Comparison of ENCODE assay signal across 12 cellular contexts in genomic region chr6:43724354-43724753, GRCh38. TPM values are rescaled to one million over a fixed set of nuclear protein-coding genes. Genes with fewer than 3 reads are reported as not detected.
DNase-seq lines count a peak whose midpoint lies in the region; ATAC-seq, FAIRE-seq and TF ChIP-seq lines count a peak whose summit lies in the region.
"Had no signal": no experiment of that assay in that cellular context is flagged by ENCODE, and none has a peak within 500 bp of the region (broad histone marks: within the 10 kb centered on the region; RNA-seq: fewer than 3 reads in every experiment).

No MANE protein-coding gene starts in this region.

- TF ChIP-seq RAD21 in GM12878 (IDR thresholded peaks at IDR 0.05; ENCODE audit: insufficient read depth, low read depth, low read length): no peak

- H3K4me1 Mint-ChIP-seq in T-helper 1 cell treated with Interleukin-12 subunit alpha and Interleukin-12 subunit beta and Interleukin-4 antibody, amounts not matched to agents 30 μg/mL and 1 μg/mL, for 36 hours (ENCODE audit: low read depth): peaks cover 22% of the 10 kb centered on the region

- H3K4me1 ChIP-seq in GM12878 (ENCODE audit: control insufficient read depth, insufficient read depth, low read length): peaks cover 24% of the 10 kb centered on the region
- peaks cover 16% of the 10 kb centered on the region for H3K4me1 ChIP-seq in prostate gland (replicated peaks)
- no peaks in the 10 kb centered on the region for H3K4me1 ChIP-seq in testis
- H3K4me1 ChIP-seq: ascending aorta had no signal

- H4K20me1 ChIP-seq in GM12878 (ENCODE audit: control insufficient read depth, insufficient read depth): no peaks in the 10 kb centered on the region

- H3K4me3 ChIP-seq in GM12878 (peak overlapping the region; percentile 53; the same call in 1 of the 2 replicates), prostate gland (no peak overlapping the region), testis (no peak overlapping the region), WERI-Rb-1 (ENCODE audit: low read depth, low read length) (no peak overlapping the region)
- H3K4me3 ChIP-seq: ascending aorta, lung, SJSA1 had no signal

- no peak for FAIRE-seq in GM12878 (lab: Jason Lieb, UNC)

- intact Hi-C loops in GM12878 (cut with micrococcal nuclease; ENCODE audit: unreplicated experiment): loop anchor here (1.0 to 5.0 kb wide), 3 partner anchors 33 to 350 kb away; no protein-coding TSS in a partner anchor
- intact Hi-C loops in prostate gland (cut with DNase I): no loop called here
- intact Hi-C loops in testis (cut with DNase I; ENCODE audit: low total_unique reads): no loop called here

- no peak for TF ChIP-seq EP300 in GM12878 (IDR thresholded peaks at IDR 0.05; ENCODE audit: borderline replicate concordance in 1 of 2, control insufficient read depth in 1 of 2, low read depth in 2 of 2, low read length in 2 of 2)

- H3K4me3 Mint-ChIP-seq in T-helper 1 cell treated with Interleukin-12 subunit alpha and Interleukin-12 subunit beta and Interleukin-4 antibody, amounts not matched to agents 30 μg/mL and 1 μg/mL, for 36 hours: no peak overlapping the region

- in situ Hi-C loops in GM12878 (cut with MboI): loop anchor here (5.0 kb wide), 1 partner anchor 353 kb away; no protein-coding TSS in a partner anchor

- H3K36me3 ChIP-seq in GM12878 (ENCODE audit: control insufficient read depth in 2 of 2, insufficient read depth in 2 of 2, low read length in 1 of 2) (no peaks in the 10 kb centered on the region), prostate gland (no peaks in the 10 kb centered on the region), testis (ENCODE audit: low read depth, missing control alignments) (no peaks in the 10 kb centered on the region), WERI-Rb-1 (no peaks in the 10 kb centered on the region)
- H3K36me3 ChIP-seq: ascending aorta, SJSA1 had no signal

- POLR2A ChIA-PET in GM12878 (lab: Charles Lee): interaction anchor here (0.5 to 2.0 kb wide), 17 partner anchors 9 to 513 kb away, joined by 3 to 15 read pairs (median 4); partner anchors contain the start of gene VEGFA

- no peak for ATAC-seq in GM12878

- H3K27me3 ChIP-seq in GM12878 (replicated peaks in 1 of 2; ENCODE audit: control insufficient read depth in 2 of 2, insufficient read depth in 2 of 2, low read length in 1 of 2) (no peaks in the 10 kb centered on the region), prostate gland (replicated peaks; ENCODE audit: insufficient read depth) (no peaks in the 10 kb centered on the region), testis (no peaks in the 10 kb centered on the region), WERI-Rb-1 (ENCODE audit: insufficient read depth, low read depth, severe bottlenecking) (peaks cover 2% of the 10 kb centered on the region)
- H3K27me3 ChIP-seq: ascending aorta had no signal

- peak overlapping the region; percentile 38; the same call in 1 of the 2 replicates for H3K9ac ChIP-seq in GM12878 (ENCODE audit: control insufficient read depth, insufficient read depth, low read length)

- no peaks in the 10 kb centered on the region for H3K36me3 Mint-ChIP-seq in T-helper 1 cell treated with Interleukin-12 subunit alpha and Interleukin-12 subunit beta and Interleukin-4 antibody, amounts not matched to agents 30 μg/mL and 1 μg/mL, for 36 hours (ENCODE audit: low read depth)

- DNase-seq in T-helper 1 cell (no peak), NAMALWA (ENCODE audit: low spot score) (peak; percentile 32), GM12878 (ENCODE audit: low read depth, low spot score) (no peak), prostate gland (ENCODE audit: low spot score) (no peak), cerebellum (ENCODE audit: low spot score) (no peak), testis (no peak), WERI-Rb-1 (no peak)

- peaks cover 10% of the 10 kb centered on the region for H3K27me3 Mint-ChIP-seq in T-helper 1 cell treated with Interleukin-12 subunit alpha and Interleukin-12 subunit beta and Interleukin-4 antibody, amounts not matched to agents 30 μg/mL and 1 μg/mL, for 36 hours (ENCODE audit: low read depth)

- TF ChIP-seq POLR2A in GM12878 (IDR thresholded peaks at IDR 0.05; ENCODE audit: low read depth, low read length) (no peak), prostate gland (IDR thresholded peaks at IDR 0.05) (no peak), testis (IDR thresholded peaks at IDR 0.05) (no peak)

- CTCF ChIA-PET in GM12878 (lab: Yijun Ruan, JAX): interaction anchor here (0.7 to 5.1 kb wide), 39 partner anchors 8 to 360 kb away, joined by 3 to 102 read pairs (median 5); partner anchors contain the start of genes MRPS18A and VEGFA

- TF ChIP-seq CTCF in GM12878 (IDR thresholded peaks at IDR 0.05 in 2 of 3, conservative IDR thresholded peaks at IDR 0.05 in 1 of 3; ENCODE audit: control insufficient read depth in 2 of 3, extremely low read depth in 1 of 3, insufficient read depth in 1 of 3, low read depth in 3 of 3, low read length in 3 of 3) (no peak), prostate gland (IDR thresholded peaks at IDR 0.05) (no peak), testis (IDR thresholded peaks at IDR 0.05) (no peak), WERI-Rb-1 (IDR thresholded peaks at IDR 0.05; ENCODE audit: low read depth, low read length) (no peak)

- H3K27ac Mint-ChIP-seq in T-helper 1 cell treated with Interleukin-12 subunit alpha and Interleukin-12 subunit beta and Interleukin-4 antibody, amounts not matched to agents 30 μg/mL and 1 μg/mL, for 36 hours: peak overlapping the region; percentile 73

- H3K9me3 Mint-ChIP-seq in T-helper 1 cell treated with Interleukin-12 subunit alpha and Interleukin-12 subunit beta and Interleukin-4 antibody, amounts not matched to agents 30 μg/mL and 1 μg/mL, for 36 hours: no peaks in the 10 kb centered on the region

- SMC1A ChIA-PET in GM12878 (lab: Charles Lee; ENCODE audit: uncharacterized antibody, unreplicated experiment): interaction anchor here (0.7 to 5.8 kb wide), 33 partner anchors 9 to 361 kb away, joined by 3 to 87 read pairs (median 4); partner anchors contain the start of genes MRPS18A and VEGFA

- no peaks in the 10 kb centered on the region; the same call in 1 of the 2 replicates for H3K79me2 ChIP-seq in GM12878 (ENCODE audit: control insufficient read depth, insufficient read depth, low read length)

- H3K9me3 ChIP-seq in GM12878 (replicated peaks; ENCODE audit: control insufficient read depth, insufficient read depth, low read length) (no peaks in the 10 kb centered on the region), prostate gland (no peaks in the 10 kb centered on the region), testis (no peaks in the 10 kb centered on the region), WERI-Rb-1 (ENCODE audit: severe bottlenecking) (no peaks in the 10 kb centered on the region)
- H3K9me3 ChIP-seq: ascending aorta, SJSA1 had no signal

- RAD21 ChIA-PET in GM12878 (lab: Charles Lee; ENCODE audit: unreplicated experiment): interaction anchor here (0.6 to 2.7 kb wide), 34 partner anchors 9 to 373 kb away, joined by 3 to 76 read pairs (median 6); partner anchors contain the start of genes GTPBP2, MRPS18A and VEGFA

- BruUV-seq in GM12878 (replicated peaks; lab: Mats Ljungman, UMichigan): no TSS peak

- H3K27ac ChIP-seq in GM12878 (ENCODE audit: control insufficient read depth, insufficient read depth): peak overlapping the region; percentile 70
- H3K27ac ChIP-seq in prostate gland: peak overlapping the region; percentile 28 to 84
- no peak overlapping the region for H3K27ac ChIP-seq in testis
- H3K27ac ChIP-seq in WERI-Rb-1: no peak overlapping the region
- H3K27ac ChIP-seq: 22Rv1, ascending aorta, SJSA1 had no signal

- peak overlapping the region; percentile 49 for H2AFZ ChIP-seq in GM12878 (ENCODE audit: control insufficient read depth, low read depth, low read length)

- peak overlapping the region; percentile 91 for H3K4me2 ChIP-seq in GM12878 (ENCODE audit: control insufficient read depth, insufficient read depth)

- 22% methylated on average over 2 of the region's 2 CpGs for WGBS in GM12878 (ENCODE audit: insufficient coverage, insufficient replicate concordance, low lambda C conversion rate, missing lambda C conversion rate)
- 65% methylated on average over 2 of the region's 2 CpGs for WGBS in prostate gland
- 76 to 87% methylated on average over 2 of the region's 2 CpGs for WGBS in testis, 2 donors

RNA-seq across cellular contexts. Expression of gene MRPS18A, which starts 36.8 kb away (rescaled TPM):
- 36.5 and 37.7 TPM in 2 replicates for total RNA-seq in GM12878 (2013; cell fraction: nucleolus; rRNA removed)
- 99.5 and 105 TPM in 2 replicates for total RNA-seq in GM12878 (2014; rRNA removed)
- total RNA-seq in GM12878 (2014; rRNA removed; fragmentation: Illumina TruSeq; extraction: Trizol): 75.7 and 81.6 TPM in 2 replicates
- 65.3 and 66.3 TPM in 2 replicates for total RNA-seq in GM12878 (2021)
- polyA plus RNA-seq in GM12878 (2011; ENCODE audit: low read depth): 41.9 TPM
- polyA plus RNA-seq in GM12878 (2011; rRNA removed): 48.9 and 85.2 TPM in 2 replicates
- polyA plus RNA-seq in GM12878 (2011; cell fraction: cytosol; rRNA removed): 144 and 169 TPM in 2 replicates
- polyA plus RNA-seq in GM12878 (2011; cell fraction: nucleus; rRNA removed): 63.9 and 64.8 TPM in 2 replicates
- polyA plus RNA-seq in GM12878 (2012): 53.4 and 54.2 TPM in 2 replicates
- 67.3 and 104 TPM in 2 replicates for polyA plus RNA-seq in GM12878 (2014; fragmentation: Illumina TruSeq; extraction: Trizol)
- 100 to 1,000 TPM; 105 to 158 TPM for polyA plus RNA-seq in GM12878 (2014; fragmentation: Nextera tagmentation; extraction: Ambion mirVana)
- polyA plus RNA-seq in GM12878 (2014; rRNA removed): 99.7 and 112 TPM in 2 replicates
- 10 to 100 TPM; 88.6 to 97.8 TPM for polyA plus RNA-seq in GM12878 (2016; fragmentation: Nextera tagmentation; extraction: Ambion mirVana)
- 74.5 and 122 TPM in 2 replicates for polyA minus RNA-seq in GM12878 (2011; rRNA and poly(A)+ RNA removed)
- polyA minus RNA-seq in GM12878 (2011; cell fraction: cytosol; rRNA and poly(A)+ RNA removed): 24.2 and 25.2 TPM in 2 replicates
- 24.8 and 35.4 TPM in 2 replicates for polyA minus RNA-seq in GM12878 (2011; cell fraction: nucleus; rRNA and poly(A)+ RNA removed)
- total RNA-seq in prostate gland: 10 to 100 TPM; 56.6 to 56.9 TPM
- total RNA-seq in cerebellum: 17.0 TPM
- 10 to 100 TPM; 37.5 to 48.6 TPM for total RNA-seq in testis
- 63.0 TPM for polyA plus RNA-seq in testis (ENCODE audit: insufficient read depth, low read depth, low replicate concordance)

RNA-seq across cellular contexts. Expression of gene VEGFA, which starts 45.7 kb away (rescaled TPM):
- total RNA-seq in GM12878 (2013; cell fraction: nucleolus; rRNA removed): 183 and 202 TPM in 2 replicates
- total RNA-seq in GM12878 (2014; rRNA removed) (23.2 and 26.8 TPM in 2 replicates), GM12878 (2014; rRNA removed; fragmentation: Illumina TruSeq; extraction: Trizol) (11.1 and 11.4 TPM in 2 replicates), GM12878 (2021) (24.5 and 29.5 TPM in 2 replicates), prostate gland (100 to 1,000 TPM; 127 to 335 TPM), cerebellum (34.4 TPM), testis (10 to 100 TPM in 1 of 2 donors, 1 to 10 TPM in 1; 6.1 to 15.2 TPM)
- 53.3 TPM for polyA plus RNA-seq in GM12878 (2011; ENCODE audit: low read depth)
- polyA plus RNA-seq in GM12878 (2011; rRNA removed) (86.0 and 140 TPM in 2 replicates), GM12878 (2014; fragmentation: Illumina TruSeq; extraction: Trizol) (18.1 and 22.4 TPM in 2 replicates), GM12878 (2014; fragmentation: Nextera tagmentation; extraction: Ambion mirVana) (1 to 10 TPM; 2.9 to 4.3 TPM), GM12878 (2014; rRNA removed) (25.6 and 27.2 TPM in 2 replicates), GM12878 (2016; fragmentation: Nextera tagmentation; extraction: Ambion mirVana) (1 to 10 TPM in 1 of 2 experiments, under 1 TPM in 1; 0.96 to 1.3 TPM), testis (ENCODE audit: insufficient read depth, low read depth, low replicate concordance) (14.9 TPM)
- 139 and 149 TPM in 2 replicates for polyA plus RNA-seq in GM12878 (2011; cell fraction: cytosol; rRNA removed)
- polyA plus RNA-seq in GM12878 (2011; cell fraction: nucleus; rRNA removed): 331 and 548 TPM in 2 replicates
- polyA plus RNA-seq in GM12878 (2012): 77.6 and 104 TPM in 2 replicates
- polyA minus RNA-seq in GM12878 (2011; rRNA and poly(A)+ RNA removed): 232 and 237 TPM in 2 replicates
- polyA minus RNA-seq in GM12878 (2011; cell fraction: cytosol; rRNA and poly(A)+ RNA removed): 38.4 and 39.6 TPM in 2 replicates
- 127 and 145 TPM in 2 replicates for polyA minus RNA-seq in GM12878 (2011; cell fraction: nucleus; rRNA and poly(A)+ RNA removed)

Comparison
In these comparisons a context has a peak if more than half of its experiments do, and no peak if none do; other contexts are left out.
1. H3K27ac ChIP-seq: peak in GM12878 (single experiment) and prostate gland (2 of 2); none in testis (0 of 2) and WERI-Rb-1 (single experiment).